ENCODE assay signal across 1 cellular context in the genomic region with DNA sequence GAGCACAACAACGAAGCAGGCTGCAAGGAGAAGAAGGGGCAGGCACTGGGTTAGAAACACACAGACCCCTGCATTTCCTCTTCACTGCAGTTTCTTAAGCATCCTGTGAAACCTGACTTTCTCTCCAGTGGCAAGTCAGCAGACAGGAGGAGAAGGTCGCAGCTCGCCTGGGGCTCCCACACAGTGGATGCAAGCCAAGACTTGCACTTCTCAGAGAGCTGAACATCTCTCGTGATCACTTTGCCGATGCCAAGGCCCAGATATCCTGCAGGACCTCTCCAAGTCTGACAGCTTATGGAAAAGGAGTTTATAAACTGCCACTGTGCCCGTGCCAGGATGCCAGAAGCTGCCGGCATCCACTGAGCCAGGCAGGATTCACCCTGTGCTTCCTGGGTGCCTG.
TF ChIP-seq lines count a peak whose summit lies in the region.

No MANE protein-coding gene starts in this region.

TF ChIP-seq in H1, 55 proteins besides CTCF, POLR2A, EP300 and RAD21:
- TF ChIP-seq, protein P1, sequence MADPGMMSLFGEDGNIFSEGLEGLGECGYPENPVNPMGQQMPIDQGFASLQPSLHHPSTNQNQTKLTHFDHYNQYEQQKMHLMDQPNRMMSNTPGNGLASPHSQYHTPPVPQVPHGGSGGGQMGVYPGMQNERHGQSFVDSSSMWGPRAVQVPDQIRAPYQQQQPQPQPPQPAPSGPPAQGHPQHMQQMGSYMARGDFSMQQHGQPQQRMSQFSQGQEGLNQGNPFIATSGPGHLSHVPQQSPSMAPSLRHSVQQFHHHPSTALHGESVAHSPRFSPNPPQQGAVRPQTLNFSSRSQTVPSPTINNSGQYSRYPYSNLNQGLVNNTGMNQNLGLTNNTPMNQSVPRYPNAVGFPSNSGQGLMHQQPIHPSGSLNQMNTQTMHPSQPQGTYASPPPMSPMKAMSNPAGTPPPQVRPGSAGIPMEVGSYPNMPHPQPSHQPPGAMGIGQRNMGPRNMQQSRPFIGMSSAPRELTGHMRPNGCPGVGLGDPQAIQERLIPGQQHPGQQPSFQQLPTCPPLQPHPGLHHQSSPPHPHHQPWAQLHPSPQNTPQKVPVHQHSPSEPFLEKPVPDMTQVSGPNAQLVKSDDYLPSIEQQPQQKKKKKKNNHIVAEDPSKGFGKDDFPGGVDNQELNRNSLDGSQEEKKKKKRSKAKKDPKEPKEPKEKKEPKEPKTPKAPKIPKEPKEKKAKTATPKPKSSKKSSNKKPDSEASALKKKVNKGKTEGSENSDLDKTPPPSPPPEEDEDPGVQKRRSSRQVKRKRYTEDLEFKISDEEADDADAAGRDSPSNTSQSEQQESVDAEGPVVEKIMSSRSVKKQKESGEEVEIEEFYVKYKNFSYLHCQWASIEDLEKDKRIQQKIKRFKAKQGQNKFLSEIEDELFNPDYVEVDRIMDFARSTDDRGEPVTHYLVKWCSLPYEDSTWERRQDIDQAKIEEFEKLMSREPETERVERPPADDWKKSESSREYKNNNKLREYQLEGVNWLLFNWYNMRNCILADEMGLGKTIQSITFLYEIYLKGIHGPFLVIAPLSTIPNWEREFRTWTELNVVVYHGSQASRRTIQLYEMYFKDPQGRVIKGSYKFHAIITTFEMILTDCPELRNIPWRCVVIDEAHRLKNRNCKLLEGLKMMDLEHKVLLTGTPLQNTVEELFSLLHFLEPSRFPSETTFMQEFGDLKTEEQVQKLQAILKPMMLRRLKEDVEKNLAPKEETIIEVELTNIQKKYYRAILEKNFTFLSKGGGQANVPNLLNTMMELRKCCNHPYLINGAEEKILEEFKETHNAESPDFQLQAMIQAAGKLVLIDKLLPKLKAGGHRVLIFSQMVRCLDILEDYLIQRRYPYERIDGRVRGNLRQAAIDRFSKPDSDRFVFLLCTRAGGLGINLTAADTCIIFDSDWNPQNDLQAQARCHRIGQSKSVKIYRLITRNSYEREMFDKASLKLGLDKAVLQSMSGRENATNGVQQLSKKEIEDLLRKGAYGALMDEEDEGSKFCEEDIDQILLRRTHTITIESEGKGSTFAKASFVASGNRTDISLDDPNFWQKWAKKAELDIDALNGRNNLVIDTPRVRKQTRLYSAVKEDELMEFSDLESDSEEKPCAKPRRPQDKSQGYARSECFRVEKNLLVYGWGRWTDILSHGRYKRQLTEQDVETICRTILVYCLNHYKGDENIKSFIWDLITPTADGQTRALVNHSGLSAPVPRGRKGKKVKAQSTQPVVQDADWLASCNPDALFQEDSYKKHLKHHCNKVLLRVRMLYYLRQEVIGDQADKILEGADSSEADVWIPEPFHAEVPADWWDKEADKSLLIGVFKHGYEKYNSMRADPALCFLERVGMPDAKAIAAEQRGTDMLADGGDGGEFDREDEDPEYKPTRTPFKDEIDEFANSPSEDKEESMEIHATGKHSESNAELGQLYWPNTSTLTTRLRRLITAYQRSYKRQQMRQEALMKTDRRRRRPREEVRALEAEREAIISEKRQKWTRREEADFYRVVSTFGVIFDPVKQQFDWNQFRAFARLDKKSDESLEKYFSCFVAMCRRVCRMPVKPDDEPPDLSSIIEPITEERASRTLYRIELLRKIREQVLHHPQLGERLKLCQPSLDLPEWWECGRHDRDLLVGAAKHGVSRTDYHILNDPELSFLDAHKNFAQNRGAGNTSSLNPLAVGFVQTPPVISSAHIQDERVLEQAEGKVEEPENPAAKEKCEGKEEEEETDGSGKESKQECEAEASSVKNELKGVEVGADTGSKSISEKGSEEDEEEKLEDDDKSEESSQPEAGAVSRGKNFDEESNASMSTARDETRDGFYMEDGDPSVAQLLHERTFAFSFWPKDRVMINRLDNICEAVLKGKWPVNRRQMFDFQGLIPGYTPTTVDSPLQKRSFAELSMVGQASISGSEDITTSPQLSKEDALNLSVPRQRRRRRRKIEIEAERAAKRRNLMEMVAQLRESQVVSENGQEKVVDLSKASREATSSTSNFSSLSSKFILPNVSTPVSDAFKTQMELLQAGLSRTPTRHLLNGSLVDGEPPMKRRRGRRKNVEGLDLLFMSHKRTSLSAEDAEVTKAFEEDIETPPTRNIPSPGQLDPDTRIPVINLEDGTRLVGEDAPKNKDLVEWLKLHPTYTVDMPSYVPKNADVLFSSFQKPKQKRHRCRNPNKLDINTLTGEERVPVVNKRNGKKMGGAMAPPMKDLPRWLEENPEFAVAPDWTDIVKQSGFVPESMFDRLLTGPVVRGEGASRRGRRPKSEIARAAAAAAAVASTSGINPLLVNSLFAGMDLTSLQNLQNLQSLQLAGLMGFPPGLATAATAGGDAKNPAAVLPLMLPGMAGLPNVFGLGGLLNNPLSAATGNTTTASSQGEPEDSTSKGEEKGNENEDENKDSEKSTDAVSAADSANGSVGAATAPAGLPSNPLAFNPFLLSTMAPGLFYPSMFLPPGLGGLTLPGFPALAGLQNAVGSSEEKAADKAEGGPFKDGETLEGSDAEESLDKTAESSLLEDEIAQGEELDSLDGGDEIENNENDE (IDR thresholded peaks at IDR 0.05; ENCODE audit: insufficient replicate concordance, low read length) = no peak
- TF ChIP-seq RXRA (IDR thresholded peaks at IDR 0.05; ENCODE audit: insufficient read depth, low read depth, low read length) (no peak), KDM1A (IDR thresholded peaks at IDR 0.05; ENCODE audit: borderline replicate concordance, low read length) (no peak), YY1 (IDR thresholded peaks at IDR 0.05; ENCODE audit: low read depth, low read length) (no peak), TCF12 (IDR thresholded peaks at IDR 0.05; ENCODE audit: low read depth, low read length) (no peak), TBP (IDR thresholded peaks at IDR 0.05; ENCODE audit: low read depth, low read length) (no peak), POU5F1 (IDR thresholded peaks at IDR 0.05; ENCODE audit: low read depth, low read length) (no peak), SP4 (IDR thresholded peaks at IDR 0.05; ENCODE audit: low read length) (no peak), CBX5 (IDR thresholded peaks at IDR 0.05; ENCODE audit: low read depth, low read length) (no peak)
- TF ChIP-seq, protein P2, sequence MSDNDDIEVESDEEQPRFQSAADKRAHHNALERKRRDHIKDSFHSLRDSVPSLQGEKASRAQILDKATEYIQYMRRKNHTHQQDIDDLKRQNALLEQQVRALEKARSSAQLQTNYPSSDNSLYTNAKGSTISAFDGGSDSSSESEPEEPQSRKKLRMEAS (IDR thresholded peaks at IDR 0.05) = no peak
